Comparison of ENCODE assay signal across 32 cellular contexts in the genomic region with DNA sequence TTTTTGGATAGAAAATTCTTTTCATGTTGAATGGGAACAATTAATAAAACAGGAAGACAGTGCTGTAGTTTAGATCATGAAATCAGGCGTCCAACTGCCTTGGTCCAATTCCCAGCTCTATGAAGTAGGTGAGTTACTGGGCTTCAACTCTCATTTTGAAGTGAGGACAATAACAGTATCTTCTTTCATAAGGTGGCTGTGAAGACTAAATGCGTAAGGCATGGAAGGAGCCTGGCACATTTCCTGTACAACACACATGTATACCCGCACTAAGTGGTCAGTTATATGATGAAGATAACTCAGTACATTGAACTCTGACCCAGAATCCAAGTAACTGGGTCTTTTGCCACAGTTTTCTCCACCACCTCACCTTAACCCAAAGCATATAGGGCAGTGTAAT.
"Had no signal": no experiment of that assay in that cellular context is flagged by ENCODE, and none has a peak within 500 bp of the region (broad histone marks: within the 10 kb centered on the region; RNA-seq: fewer than 3 reads in every experiment).

No MANE protein-coding gene starts in this region.

- DNase-seq: activated B cell treated with CpG ODN at 0.5 μM for 24 hours; activated CD4-positive, alpha-beta memory T cell treated with anti-CD3 and anti-CD28 coated beads for 36 hours; activated CD4-positive, alpha-beta T cell treated with anti-CD3 and anti-CD28 coated beads for 4 hours; activated CD4-positive, alpha-beta T cell treated with anti-CD3 and anti-CD28 coated beads, Interleukin-2, amount 10 ng/mL, durations not matched to agents 24 days and 14 days; activated CD4-positive, alpha-beta T cell treated with anti-CD3 and anti-CD28 coated beads, Interleukin-2, amount 50 U/mL, for 1 hour; activated CD4-positive, alpha-beta T cell treated with anti-CD3 and anti-CD28 coated beads, Interleukin-2, amount 50 U/mL, for 4 hours; activated CD4-positive, CD25-positive, alpha-beta regulatory T cell treated with anti-CD3 and anti-CD28 coated beads, Interleukin-2, amount 50 U/mL, for 72 hours; activated CD8-positive, alpha-beta memory T cell treated with anti-CD3 and anti-CD28 coated beads, Interleukin-2, amount 50 U/mL, for 4 hours; activated CD8-positive, alpha-beta T cell treated with anti-CD3 and anti-CD28 coated beads for 36 hours; activated effector memory CD4-positive, alpha-beta T cell treated with anti-CD3 and anti-CD28 coated beads, Interleukin-2, amount 50 U/mL, for 16 hours; activated gamma-delta T cell treated with Interleukin-2 at 50 U/mL for 16 hours; activated naive CD4-positive, alpha-beta T cell; activated naive CD4-positive, alpha-beta T cell treated with anti-CD3 and anti-CD28 coated beads for 36 hours; activated naive CD4-positive, alpha-beta T cell treated with anti-CD3 and anti-CD28 coated beads, Interleukin-2, amount 50 U/mL, for 16 hours; activated naive CD8-positive, alpha-beta T cell treated with anti-CD3 and anti-CD28 coated beads for 36 hours; activated T-cell treated with anti-CD3 and anti-CD28 coated beads for 4 hours; activated T-cell treated with anti-CD3 and anti-CD28 coated beads, Interleukin-2, amount 50 U/mL, for 1 hour; activated T-cell treated with anti-CD3 and anti-CD28 coated beads, Interleukin-2, amount 50 U/mL, for 4 hours; activated T-cell treated with anti-CD3 and anti-CD28 coated beads, Interleukin-2, amount 50 U/mL, for 72 hours; adrenal gland; amniotic stem cell; aorta; body of pancreas; brain microvascular endothelial cell; central memory CD4-positive, alpha-beta T cell; T-cell; T-helper 17 cell; T-helper 9 cell had no signal

- H3K27ac ChIP-seq: adrenal gland, body of pancreas, brain microvascular endothelial cell, breast epithelium, VCaP had no signal

- H3K4me1 ChIP-seq: adrenal gland, body of pancreas, breast epithelium had no signal

- ATAC-seq: activated CD8-positive, alpha-beta T cell treated with anti-CD3 and anti-CD28 coated beads for 36 hours; activated naive CD4-positive, alpha-beta T cell treated with anti-CD3 and anti-CD28 coated beads, Interleukin-2, amount 50 U/mL, for 72 hours; activated T-cell treated with anti-CD3 and anti-CD28 coated beads, Interleukin-2, amount 50 U/mL, for 4 hours; activated T-cell treated with anti-CD3 and anti-CD28 coated beads, Interleukin-2, amount 50 U/mL, for 72 hours; activated T-helper 17 cell treated with anti-CD3 and anti-CD28 coated beads, Interleukin-2, amount 50 U/mL, for 72 hours; body of pancreas; T-cell; T-helper 17 cell had no signal

- H3K9me3 ChIP-seq: adrenal gland, body of pancreas, breast epithelium had no signal

- H3K27me3 ChIP-seq: adrenal gland, body of pancreas, brain microvascular endothelial cell, breast epithelium had no signal

- H3K36me3 ChIP-seq: adrenal gland, brain microvascular endothelial cell, breast epithelium had no signal

- H3K4me3 ChIP-seq: adrenal gland, body of pancreas, breast epithelium had no signal
